In genomic region chr15:45743309-45744041, GRCh38 we compare ENCODE assay signal across 19 cellular contexts.
"Had no signal": no experiment of that assay in that cellular context is flagged by ENCODE, and none has a peak within 500 bp of the region (broad histone marks: within the 10 kb centered on the region; RNA-seq: fewer than 3 reads in every experiment).

No MANE protein-coding gene starts in this region.

- ATAC-seq: activated T-cell treated with anti-CD3 and anti-CD28 coated beads, Interleukin-2, amount 50 U/mL, for 72 hours; body of pancreas; stimulated activated naive CD8-positive, alpha-beta T cell treated with anti-CD3 and anti-CD28 coated beads, Interleukin-15, Interleukin-2, amounts not matched to agents 100 U/mL and 50 U/mL, for 24 hours had no signal

- H3K4me1 ChIP-seq: body of pancreas, colonic mucosa, esophagus squamous epithelium, parathyroid adenoma, suprapubic skin, upper lobe of left lung had no signal

- H3K9me3 ChIP-seq: body of pancreas, colonic mucosa, esophagus squamous epithelium, suprapubic skin, upper lobe of left lung had no signal

- H3K9me3 Mint-ChIP-seq: activated B cell treated with CpG ODN at 0.5 μM for 24 hours; activated naive CD8-positive, alpha-beta T cell treated with anti-CD3 and anti-CD28 coated beads for 36 hours; activated T-cell treated with anti-CD3 and anti-CD28 coated beads, Interleukin-2, amount 50 U/mL, for 72 hours; mesothelial cell of epicardium; T-helper 1 cell treated with Interleukin-12 subunit alpha and Interleukin-12 subunit beta and Interleukin-4 antibody, amounts not matched to agents 30 μg/mL and 1 μg/mL, for 36 hours had no signal

- H3K36me3 ChIP-seq: colonic mucosa, esophagus squamous epithelium, suprapubic skin, upper lobe of left lung had no signal

- DNase-seq: activated B cell treated with CpG ODN at 0.5 μM for 24 hours; activated CD4-positive, alpha-beta T cell treated with anti-CD3 and anti-CD28 coated beads for 48 hours; activated CD8-positive, alpha-beta memory T cell treated with anti-CD3 and anti-CD28 coated beads, Interleukin-2, amount 50 U/mL, for 48 hours; activated naive CD8-positive, alpha-beta T cell treated with anti-CD3 and anti-CD28 coated beads for 36 hours; activated T-cell treated with anti-CD3 and anti-CD28 coated beads, Interleukin-2, amount 50 U/mL, for 72 hours; amygdala; body of pancreas; central memory CD4-positive, alpha-beta T cell; colonic mucosa; esophagus squamous epithelium; glutamatergic neuron; stimulated activated CD4-positive, alpha-beta T cell treated with anti-CD3 and anti-CD28 coated beads, Interleukin-2, amount 100 ng/mL, for 48 hours; stimulated activated naive CD8-positive, alpha-beta T cell treated with anti-CD3 and anti-CD28 coated beads, Interleukin-15, Interleukin-2, amounts not matched to agents 100 U/mL and 50 U/mL, for 24 hours; upper lobe of left lung had no signal

- H3K27ac ChIP-seq: body of pancreas, colonic mucosa, esophagus squamous epithelium, parathyroid adenoma, suprapubic skin, upper lobe of left lung had no signal

- H3K27me3 ChIP-seq: body of pancreas, colonic mucosa, upper lobe of left lung had no signal

- H3K9ac ChIP-seq: parathyroid adenoma had no signal

- H3K4me3 ChIP-seq: body of pancreas, colonic mucosa, esophagus squamous epithelium, lung, suprapubic skin, upper lobe of left lung had no signal

- H3K27ac Mint-ChIP-seq: activated B cell treated with CpG ODN at 0.5 μM for 24 hours; activated naive CD8-positive, alpha-beta T cell treated with anti-CD3 and anti-CD28 coated beads for 36 hours; activated T-cell treated with anti-CD3 and anti-CD28 coated beads, Interleukin-2, amount 50 U/mL, for 72 hours; mesothelial cell of epicardium; T-helper 1 cell treated with Interleukin-12 subunit alpha and Interleukin-12 subunit beta and Interleukin-4 antibody, amounts not matched to agents 30 μg/mL and 1 μg/mL, for 36 hours had no signal

- H3K36me3 Mint-ChIP-seq: activated naive CD8-positive, alpha-beta T cell treated with anti-CD3 and anti-CD28 coated beads for 36 hours; mesothelial cell of epicardium had no signal

- H3K4me1 Mint-ChIP-seq: activated B cell treated with CpG ODN at 0.5 μM for 24 hours; activated naive CD8-positive, alpha-beta T cell treated with anti-CD3 and anti-CD28 coated beads for 36 hours; mesothelial cell of epicardium had no signal

- H3K4me3 Mint-ChIP-seq: activated B cell treated with CpG ODN at 0.5 μM for 24 hours; activated naive CD8-positive, alpha-beta T cell treated with anti-CD3 and anti-CD28 coated beads for 36 hours; activated T-cell treated with anti-CD3 and anti-CD28 coated beads, Interleukin-2, amount 50 U/mL, for 72 hours; mesothelial cell of epicardium; T-helper 1 cell treated with Interleukin-12 subunit alpha and Interleukin-12 subunit beta and Interleukin-4 antibody, amounts not matched to agents 30 μg/mL and 1 μg/mL, for 36 hours had no signal
